In the genomic region with DNA sequence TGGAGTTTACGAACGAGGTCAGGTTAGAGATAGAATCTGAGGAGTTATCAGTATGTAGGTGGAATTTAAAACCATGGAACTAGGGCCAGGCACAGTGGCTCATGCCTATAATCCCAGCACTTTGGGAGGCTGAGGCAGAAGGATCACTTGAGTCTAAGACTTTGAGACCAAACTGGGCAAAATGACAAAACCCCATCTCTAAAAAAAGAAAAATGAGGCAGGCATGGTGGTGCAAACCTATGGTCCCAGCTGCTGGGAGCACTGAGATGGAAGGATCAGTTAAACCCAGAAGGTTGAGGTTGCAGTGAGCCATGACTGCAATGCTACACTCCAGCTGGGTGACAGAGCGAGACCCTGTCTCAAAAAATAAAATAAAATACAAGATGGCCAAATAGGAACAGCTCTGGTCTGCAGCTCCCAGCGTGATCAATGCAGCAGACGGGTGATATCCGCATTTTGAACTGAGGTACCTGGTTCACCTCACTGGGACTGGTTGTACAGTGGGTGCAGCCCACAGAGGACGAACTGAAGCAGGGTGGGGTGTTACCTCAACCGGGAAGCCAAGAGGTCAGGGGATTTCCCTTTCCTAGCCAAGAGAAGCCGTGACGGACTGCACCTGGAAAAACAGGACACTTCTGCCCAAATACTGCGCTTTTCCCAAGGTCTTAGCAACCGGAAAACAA, we compare ENCODE assay signal across 18 cellular contexts. TPM values are rescaled to one million over a fixed set of nuclear protein-coding genes. Genes with fewer than 3 reads are reported as not detected.
DNase-seq lines count a peak whose midpoint lies in the region; ATAC-seq, FAIRE-seq and TF ChIP-seq lines count a peak whose summit lies in the region.
"Had no signal": no experiment of that assay in that cellular context is flagged by ENCODE, and none has a peak within 500 bp of the region (broad histone marks: within the 10 kb centered on the region; RNA-seq: fewer than 3 reads in every experiment).

No MANE protein-coding gene starts in this region.

- peak overlapping the region; percentile 90 for H3K27ac Mint-ChIP-seq in activated CD4-positive, alpha-beta T cell treated with anti-CD3 and anti-CD28 coated beads for 36 hours
- H3K27ac Mint-ChIP-seq in astrocyte (ENCODE audit: unreplicated experiment) (no peak overlapping the region), nephron progenitor cell (peak overlapping the region; percentile 10)
- H3K27ac Mint-ChIP-seq: natural killer cell had no signal

- no peaks in the 10 kb centered on the region for H3K9me2 ChIP-seq in GM23248 (ENCODE audit: insufficient read depth)
- H3K9me2 ChIP-seq: SK-N-SH had no signal

- peak overlapping the region; percentile 60 for H3K4me3 Mint-ChIP-seq in activated CD4-positive, alpha-beta T cell treated with anti-CD3 and anti-CD28 coated beads for 36 hours
- H3K4me3 Mint-ChIP-seq in astrocyte (ENCODE audit: unreplicated experiment) (no peak overlapping the region), nephron progenitor cell (no peak overlapping the region)
- H3K4me3 Mint-ChIP-seq: natural killer cell had no signal

- FAIRE-seq in astrocyte (lab: Jason Lieb, UNC): no peak
- FAIRE-seq: A204.1, endometrium had no signal

- peak overlapping the region; percentile 69 for H3K9ac ChIP-seq in GM23248
- peak overlapping the region; percentile 41 for H3K9ac ChIP-seq in astrocyte (ENCODE audit: low read length)
- H3K9ac ChIP-seq: SK-N-SH had no signal

- no peak for ATAC-seq in activated CD4-positive, alpha-beta T cell treated with anti-CD3 and anti-CD28 coated beads for 36 hours
- ATAC-seq in GM19455 (IDR thresholded peaks at IDR 0.05; ENCODE audit: unreplicated experiment) (no peak), HG03432 (IDR thresholded peaks at IDR 0.05; ENCODE audit: unreplicated experiment) (no peak)

- CTCF ChIA-PET in activated CD4-positive, alpha-beta T cell treated with anti-CD3 and anti-CD28 coated beads for 36 hours (lab: Charles Lee): interaction anchor here (1.0 to 2.0 kb wide), 7 partner anchors 11 to 284 kb away, joined by 3 to 5 read pairs (median 3); no protein-coding TSS in a partner anchor

- POLR2A ChIA-PET in activated CD4-positive, alpha-beta T cell treated with anti-CD3 and anti-CD28 coated beads for 36 hours (lab: Charles Lee): interaction anchor here (0.6 kb wide), 1 partner anchor 26 kb away, joined by 3 read pairs; no protein-coding TSS in a partner anchor

- H3K27ac ChIP-seq in GM23248 (peak overlapping the region; percentile 87), astrocyte (ENCODE audit: low read depth, low read length) (no peak overlapping the region)
- H3K27ac ChIP-seq: adrenal gland, foreskin keratinocyte had no signal

- H3K36me3 Mint-ChIP-seq in activated CD4-positive, alpha-beta T cell treated with anti-CD3 and anti-CD28 coated beads for 36 hours (ENCODE audit: low read depth): peaks cover 34% of the 10 kb centered on the region
- H3K36me3 Mint-ChIP-seq in astrocyte (ENCODE audit: low read depth, unreplicated experiment) (peaks cover 59% of the 10 kb centered on the region), nephron progenitor cell (ENCODE audit: low read depth) (peaks cover 47% of the 10 kb centered on the region)
- H3K36me3 Mint-ChIP-seq: natural killer cell had no signal

- H3K4me1 ChIP-seq in GM23248 (ENCODE audit: insufficient read depth) (peaks cover 52% of the 10 kb centered on the region), astrocyte (ENCODE audit: insufficient read depth, low read length) (peaks cover 32% of the 10 kb centered on the region)
- H3K4me1 ChIP-seq: adrenal gland had no signal

- H2AFZ ChIP-seq in GM23248: peak overlapping the region; percentile 76; the same call in 1 of the 2 replicates
- no peak overlapping the region for H2AFZ ChIP-seq in astrocyte (ENCODE audit: low read depth, low read length)

- peaks cover 37% of the 10 kb centered on the region for H3F3A ChIP-seq in GM23248 (ENCODE audit: insufficient read depth)

- H3K27me3 Mint-ChIP-seq in activated CD4-positive, alpha-beta T cell treated with anti-CD3 and anti-CD28 coated beads for 36 hours: no peaks in the 10 kb centered on the region
- H3K27me3 Mint-ChIP-seq in astrocyte (ENCODE audit: low read depth, unreplicated experiment): no peaks in the 10 kb centered on the region
- H3K27me3 Mint-ChIP-seq in nephron progenitor cell (ENCODE audit: low read depth, poor library complexity): no peaks in the 10 kb centered on the region

- H3K79me2 ChIP-seq in GM23248 (ENCODE audit: insufficient read depth) (peaks cover 93% of the 10 kb centered on the region), astrocyte (ENCODE audit: insufficient read depth, low read length) (peaks cover 77% of the 10 kb centered on the region)

- H3K4me2 ChIP-seq in GM23248 (ENCODE audit: unreplicated experiment) (peak overlapping the region; percentile 97), astrocyte (ENCODE audit: low read length) (peak overlapping the region; percentile 74)
- H3K4me2 ChIP-seq: SK-N-SH had no signal

- H3K9me3 Mint-ChIP-seq in activated CD4-positive, alpha-beta T cell treated with anti-CD3 and anti-CD28 coated beads for 36 hours (ENCODE audit: low read depth): peaks cover 16% of the 10 kb centered on the region
- H3K9me3 Mint-ChIP-seq in astrocyte (ENCODE audit: unreplicated experiment) (peaks cover 3% of the 10 kb centered on the region), nephron progenitor cell (peaks cover 50% of the 10 kb centered on the region)
- H3K9me3 Mint-ChIP-seq: natural killer cell had no signal

- H3K4me1 Mint-ChIP-seq in activated CD4-positive, alpha-beta T cell treated with anti-CD3 and anti-CD28 coated beads for 36 hours: peaks cover 6% of the 10 kb centered on the region
- H3K4me1 Mint-ChIP-seq in astrocyte (ENCODE audit: low read depth, unreplicated experiment) (peaks cover 20% of the 10 kb centered on the region), nephron progenitor cell (no peaks in the 10 kb centered on the region)

- 90 to 93% methylated on average over 12 of the region's 12 CpGs for WGBS in GM23248 (ENCODE audit: low coverage in 1 of 2, low lambda C conversion rate in 2 of 2, missing lambda C conversion rate in 2 of 2), 2 experiments

- intact Hi-C loops in activated CD4-positive, alpha-beta T cell treated with anti-CD3 and anti-CD28 coated beads for 36 hours (cut with DNase I, micrococcal nuclease): no loop called here

- in situ Hi-C loops in GM23248 (cut with MboI): loop anchor here (25.0 kb wide), 1 partner anchor 524 kb away; a partner anchor contains a TSS

- H3K4me3 ChIP-seq in GM23248 (peak overlapping the region; percentile 58), astrocyte (ENCODE audit: insufficient read depth, low read depth, low read length) (no peak overlapping the region)
- H3K4me3 ChIP-seq: adrenal gland had no signal

- no peaks in the 10 kb centered on the region for H4K20me1 ChIP-seq in GM23248 (ENCODE audit: insufficient read depth)
- H4K20me1 ChIP-seq in astrocyte (ENCODE audit: insufficient read depth, low read length): peaks cover 66% of the 10 kb centered on the region

- no peak for DNase-seq in activated CD4-positive, alpha-beta T cell treated with anti-CD3 and anti-CD28 coated beads for 36 hours
- DNase-seq in activated CD4-positive, alpha-beta T cell treated with anti-CD3 and anti-CD28 coated beads, Interleukin-2, amount 50 U/mL, for 48 hours: no peak
- DNase-seq in GM23248 (no peak), astrocyte (ENCODE audit: low read depth) (no peak), nephron progenitor cell (no peak)
- no peak for DNase-seq in activated effector memory CD4-positive, alpha-beta T cell treated with anti-CD3 and anti-CD28 coated beads, Interleukin-2, amount 50 U/mL, for 16 hours
- DNase-seq: adrenal gland, COR-L47, foreskin keratinocyte, MM.1S, natural killer cell, NCI-H2029 treated with DMSO at 0.1 percent for 48 hours, NCI-H524 treated with DMSO at 0.1 percent for 48 hours, SK-N-SH had no signal

- no peaks in the 10 kb centered on the region; the same call in 1 of the 2 replicates for H3K36me3 ChIP-seq in GM23248 (ENCODE audit: low read depth)
- H3K36me3 ChIP-seq in astrocyte (ENCODE audit: insufficient read depth, low read length): no peaks in the 10 kb centered on the region
- H3K36me3 ChIP-seq: adrenal gland had no signal

- no peaks in the 10 kb centered on the region for H3K27me3 ChIP-seq in GM23248 (replicated peaks; ENCODE audit: insufficient read depth)
- H3K27me3 ChIP-seq in astrocyte (ENCODE audit: insufficient read depth, low read length): no peaks in the 10 kb centered on the region
- H3K27me3 ChIP-seq: adrenal gland, foreskin keratinocyte had no signal

- H3K9me3 ChIP-seq in GM23248 (ENCODE audit: low read depth) (no peaks in the 10 kb centered on the region), astrocyte (ENCODE audit: insufficient read depth, low read depth, low read length) (no peaks in the 10 kb centered on the region)
- H3K9me3 ChIP-seq: adrenal gland, SK-N-SH had no signal

- TF ChIP-seq CTCF in astrocyte (IDR thresholded peaks at IDR 0.05; ENCODE audit: insufficient read depth, low read depth, low read length): no peak
- no peak for TF ChIP-seq CTCF in nephron progenitor cell (IDR thresholded peaks at IDR 0.05)

RNA-seq across cellular contexts. Expression of a gene that starts 33.3 kb away (rescaled TPM):
- 1 to 10 TPM; 9.5 to 9.9 TPM for total RNA-seq in activated CD4-positive, alpha-beta T cell treated with anti-CD3 and anti-CD28 coated beads for 36 hours
- 23.6 and 24.8 TPM in 2 replicates for total RNA-seq in GM23248 (2014; rRNA removed; shearing (Covaris generic))
- polyA plus RNA-seq in GM23248 (2016; fragmentation: Nextera tagmentation; extraction: Ambion mirVana): 37.8 and 40.1 TPM in 2 replicates
- total RNA-seq in astrocyte: 89.1 and 89.6 TPM in 2 replicates
